8 cellular contexts compared by ENCODE assay signal in genomic region chr7:91082854-91083495, GRCh38.
DNase-seq lines count a peak whose midpoint lies in the region; ATAC-seq and TF ChIP-seq lines count a peak whose summit lies in the region.

No MANE protein-coding gene starts in this region.

- WGBS in tibial nerve, 2 donors, result 51 to 55% methylated on average over 2 of the region's 2 CpGs

- no peak overlapping the region for H3K27ac Mint-ChIP-seq in CD8-positive, alpha-beta T cell

- H3K36me3 Mint-ChIP-seq in CD8-positive, alpha-beta T cell, result no peaks in the 10 kb centered on the region

- no peaks in the 10 kb centered on the region for H3K27me3 Mint-ChIP-seq in CD8-positive, alpha-beta T cell (ENCODE audit: low read depth)

- no peak for DNase-seq in CD8-positive, alpha-beta T cell
- DNase-seq in HCEC 1CT (peak; percentile 48), RPMI7951 (ENCODE audit: low read depth) (peak; percentile 34), foreskin fibroblast (peak in 1 of 2 donors; percentile 63), tibial nerve (ENCODE audit: low spot score in 2 of 2) (no peak)

- ATAC-seq in CD8-positive, alpha-beta T cell, result peak; percentile 26
- no peak for ATAC-seq in GM18517 (IDR thresholded peaks at IDR 0.05; ENCODE audit: unreplicated experiment)
- no peak for ATAC-seq in HG02623 (IDR thresholded peaks at IDR 0.05; ENCODE audit: unreplicated experiment)
- ATAC-seq in HG03378 (IDR thresholded peaks at IDR 0.05; ENCODE audit: unreplicated experiment), result no peak

- no peak overlapping the region for H3K4me3 Mint-ChIP-seq in CD8-positive, alpha-beta T cell

- H3K36me3 ChIP-seq in CD8-positive, alpha-beta T cell (ENCODE audit: insufficient read depth, low read length), result no peaks in the 10 kb centered on the region
- no peaks in the 10 kb centered on the region for H3K36me3 ChIP-seq in tibial nerve

- no peak for TF ChIP-seq POLR2A in tibial nerve (IDR thresholded peaks at IDR 0.05)

- H3K4me3 ChIP-seq in CD8-positive, alpha-beta T cell (ENCODE audit: low read depth, low read length), result no peak overlapping the region
- no peak overlapping the region for H3K4me3 ChIP-seq in foreskin fibroblast (ENCODE audit: low read depth in 1 of 2, low read length in 2 of 2)
- H3K4me3 ChIP-seq in tibial nerve, result no peak overlapping the region

- peak; percentile 39 for TF ChIP-seq CTCF in CD8-positive, alpha-beta T cell (IDR thresholded peaks at IDR 0.05)
- TF ChIP-seq CTCF in foreskin fibroblast (IDR thresholded peaks at IDR 0.05; ENCODE audit: low read depth, low read length), result peak; percentile 43
- TF ChIP-seq CTCF in tibial nerve (IDR thresholded peaks at IDR 0.05), result peak; percentile 32 to 57 (median 46)

- peaks cover 27% of the 10 kb centered on the region for H3K4me1 ChIP-seq in CD8-positive, alpha-beta T cell (ENCODE audit: insufficient read depth, low read length)
- peaks cover 0 to 56% (median 9%) of the 10 kb centered on the region in 4 donors for H3K4me1 ChIP-seq in tibial nerve

- no peak overlapping the region for H3K27ac ChIP-seq in CD8-positive, alpha-beta T cell (ENCODE audit: low read depth, low read length)
- peak overlapping the region in 2 of 4 donors; percentile 37 to 48 for H3K27ac ChIP-seq in tibial nerve

- no peaks in the 10 kb centered on the region for H3K9me3 ChIP-seq in CD8-positive, alpha-beta T cell (ENCODE audit: low read length)
- H3K9me3 ChIP-seq in tibial nerve, result no peaks in the 10 kb centered on the region

- intact Hi-C loops in CD8-positive, alpha-beta T cell (cut with DNase I, micrococcal nuclease), result loop anchor here (1.0 to 10.0 kb wide), 4 partner anchors 552 to 1362 kb away; partner anchors contain the start of genes MTERF1 (in 2 of the 2) and GATAD1 (in 1 of the 2)

- H3K27me3 ChIP-seq in CD8-positive, alpha-beta T cell (ENCODE audit: insufficient read depth, low read length), result no peaks in the 10 kb centered on the region
- no peaks in the 10 kb centered on the region for H3K27me3 ChIP-seq in tibial nerve

- H3K9me3 Mint-ChIP-seq in CD8-positive, alpha-beta T cell, result no peaks in the 10 kb centered on the region

- peaks cover 32% of the 10 kb centered on the region for H3K4me1 Mint-ChIP-seq in CD8-positive, alpha-beta T cell (ENCODE audit: low read depth)

- POLR2A ChIA-PET in CD8-positive, alpha-beta T cell (lab: Charles Lee), result no interaction called here

- TF ChIP-seq EP300 in tibial nerve (IDR thresholded peaks at IDR 0.05), result no peak

- CTCF ChIA-PET in CD8-positive, alpha-beta T cell (lab: Charles Lee), result interaction anchor here (0.7 kb wide), 1 partner anchor 14 kb away, joined by 3 read pairs; no protein-coding TSS in a partner anchor

Comparison
In these comparisons a context has a peak if more than half of its experiments do, and no peak if none do; other contexts are left out.
1. DNase-seq: peak in HCEC 1CT (single experiment) and RPMI7951 (single experiment); none in CD8-positive, alpha-beta T cell (0 of 7) and tibial nerve (0 of 2).
2. Peak in every context shown above with its lines, with median percentiles within 50 percentile points of each other: CTCF ChIP-seq.